Comparison of ENCODE assay signal across 8 cellular contexts in the genomic region with DNA sequence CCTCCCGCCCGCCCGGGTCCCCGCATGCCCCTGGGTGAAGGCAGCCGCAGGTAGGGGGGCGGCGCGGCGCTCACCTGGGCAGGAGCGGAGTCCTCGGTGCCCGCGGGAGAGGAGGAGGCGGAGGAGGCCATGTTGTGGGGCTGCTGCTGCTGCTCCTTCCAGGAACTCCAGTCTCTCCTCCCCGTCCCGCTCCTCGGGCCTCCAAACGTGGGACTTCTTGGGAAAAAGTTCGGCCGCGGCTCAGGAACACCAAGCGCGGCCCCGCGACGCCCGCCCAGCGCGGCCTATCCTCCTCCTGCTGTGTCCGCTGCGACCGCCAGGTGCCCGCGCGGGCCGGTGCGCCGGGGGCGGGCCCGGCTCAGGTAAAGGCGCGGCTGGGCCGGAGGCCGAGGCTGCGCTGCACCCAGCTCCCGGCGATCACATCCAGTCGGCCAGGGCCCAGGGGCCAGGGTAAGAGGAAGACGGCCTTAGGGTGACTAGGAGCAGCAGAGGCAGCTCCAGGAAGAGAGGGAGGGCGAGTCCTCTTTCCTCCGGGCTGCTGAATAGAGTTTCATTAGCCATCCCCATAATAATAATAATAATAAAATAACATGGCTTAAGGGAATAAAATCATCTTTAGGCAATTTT. TPM values are rescaled to one million over a fixed set of nuclear protein-coding genes. Genes with fewer than 3 reads are reported as not detected.
DNase-seq lines count a peak whose midpoint lies in the region; ATAC-seq, FAIRE-seq and TF ChIP-seq lines count a peak whose summit lies in the region.

No MANE protein-coding gene starts in this region.

- WGBS in HepG2 (ENCODE audit: low lambda C conversion rate) = 8% methylated on average over 16 of the region's 51 CpGs

- POLR2A ChIA-PET in HepG2 (lab: Yijun Ruan, JAX) = no interaction called here

- H3K79me2 ChIP-seq in HepG2 (ENCODE audit: insufficient read depth, low read length) = no peaks in the 10 kb centered on the region

- H3K4me1 Mint-ChIP-seq in T-helper 2 cell treated with Interferon-gamma antibody and Interleukin-4, amounts not matched to agents 5 μg/mL and 100 μg/mL, for 36 hours (ENCODE audit: low read depth) = peaks cover 37% of the 10 kb centered on the region
- H3K4me1 Mint-ChIP-seq in stimulated activated effector memory CD8-positive, alpha-beta T cell treated with anti-CD3 and anti-CD28 coated beads, Interleukin-12 subunit alpha, Interleukin-12 subunit beta, amount 100 ng/mL, for 72 hours = peaks cover 20% of the 10 kb centered on the region

- TF ChIP-seq CTCF in AG10803 (conservative IDR thresholded peaks at IDR 0.05; ENCODE audit: low read length) (no peak), HepG2 (CRISPR knock-in tag; IDR thresholded peaks at IDR 0.05) (peak; percentile 20; the same call in 1 of the 2 replicates)

- H3K27ac Mint-ChIP-seq in T-helper 2 cell treated with Interferon-gamma antibody and Interleukin-4, amounts not matched to agents 5 μg/mL and 100 μg/mL, for 36 hours = no peak overlapping the region
- H3K27ac Mint-ChIP-seq in stimulated activated effector memory CD8-positive, alpha-beta T cell treated with anti-CD3 and anti-CD28 coated beads, Interleukin-12 subunit alpha, Interleukin-12 subunit beta, amount 100 ng/mL, for 72 hours = no peak overlapping the region

- H3K9me3 ChIP-seq in HepG2 (ENCODE audit: low read length) = no peaks in the 10 kb centered on the region

- BruUV-seq in HepG2 (replicated peaks; lab: Mats Ljungman, UMichigan) = no TSS peak

- H3K27ac ChIP-seq in HepG2 (ENCODE audit: extremely low read length, insufficient read depth, low read length) = no peak overlapping the region

- in situ Hi-C loops in HepG2 (cut with HindIII; ENCODE audit: extremely low pct_ligation_motif_present, low pct_unique_long_range_greater_than_20kb) = no loop called here

- peak overlapping the region; percentile 75 for H3K4me2 ChIP-seq in HepG2 (ENCODE audit: low read depth, low read length)

- intact Hi-C loops in HepG2 (cut with micrococcal nuclease; ENCODE audit: unreplicated experiment) = no loop called here

- CTCF ChIA-PET in HepG2 (lab: Yijun Ruan, JAX; ENCODE audit: low intra/inter-chr PET ratio, low total read pairs) = no interaction called here

- H3K4me3 ChIP-seq in AG10803 (ENCODE audit: low read length) = peak overlapping the region; percentile 49
- H3K4me3 ChIP-seq in HepG2 (replicated peaks in 1 of 3; ENCODE audit: insufficient read depth in 1 of 3, low read depth in 2 of 3, low read length in 3 of 3) = peak overlapping the region; percentile 44 to 76 (median 49)

- TF ChIP-seq EP300 in HepG2 (IDR thresholded peaks at IDR 0.05; ENCODE audit: low read depth in 2 of 2, low read length in 2 of 2) = no peak
- TF ChIP-seq EP300 in HepG2 (CRISPR knock-in tag; IDR thresholded peaks at IDR 0.05; ENCODE audit: borderline replicate concordance) = no peak

- peaks cover 13% of the 10 kb centered on the region for H3K27me3 Mint-ChIP-seq in T-helper 2 cell treated with Interferon-gamma antibody and Interleukin-4, amounts not matched to agents 5 μg/mL and 100 μg/mL, for 36 hours (ENCODE audit: low read depth)

- peak overlapping the region; percentile 65 for H3K4me3 Mint-ChIP-seq in T-helper 2 cell treated with Interferon-gamma antibody and Interleukin-4, amounts not matched to agents 5 μg/mL and 100 μg/mL, for 36 hours
- peak overlapping the region; percentile 78 for H3K4me3 Mint-ChIP-seq in stimulated activated effector memory CD8-positive, alpha-beta T cell treated with anti-CD3 and anti-CD28 coated beads, Interleukin-12 subunit alpha, Interleukin-12 subunit beta, amount 100 ng/mL, for 72 hours

- no peaks in the 10 kb centered on the region for H3K9me3 Mint-ChIP-seq in T-helper 2 cell treated with Interferon-gamma antibody and Interleukin-4, amounts not matched to agents 5 μg/mL and 100 μg/mL, for 36 hours
- no peaks in the 10 kb centered on the region for H3K9me3 Mint-ChIP-seq in stimulated activated effector memory CD8-positive, alpha-beta T cell treated with anti-CD3 and anti-CD28 coated beads, Interleukin-12 subunit alpha, Interleukin-12 subunit beta, amount 100 ng/mL, for 72 hours

- H2AFZ ChIP-seq in HepG2 (ENCODE audit: low read length) = peak overlapping the region; percentile 34

- ATAC-seq in GM19023 (IDR thresholded peaks at IDR 0.05; ENCODE audit: unreplicated experiment) (peak; percentile 61), HG03280 (IDR thresholded peaks at IDR 0.05; ENCODE audit: unreplicated experiment) (peak; percentile 67), HepG2 (peak; percentile 99)
- ATAC-seq in stimulated activated effector memory CD8-positive, alpha-beta T cell treated with anti-CD3 and anti-CD28 coated beads, Interleukin-12 subunit alpha, Interleukin-12 subunit beta, amount 100 ng/mL, for 72 hours = peak; percentile 81

- no peak overlapping the region for H3K9ac ChIP-seq in HepG2 (ENCODE audit: insufficient read depth, low read depth, low read length)

- peaks cover 4 to 51% of the 10 kb centered on the region in 2 experiments for H3K27me3 ChIP-seq in HepG2 (ENCODE audit: control insufficient read depth in 1 of 2, insufficient read depth in 2 of 2, low read length in 2 of 2)

- no peaks in the 10 kb centered on the region for H3K36me3 ChIP-seq in HepG2 (replicated peaks in 1 of 2; ENCODE audit: control insufficient read depth in 1 of 2, insufficient read depth in 2 of 2, low read length in 2 of 2)

- TF ChIP-seq POLR2A in HepG2 (IDR thresholded peaks at IDR 0.05; ENCODE audit: insufficient read depth in 1 of 2, low read depth in 2 of 2, low read length in 2 of 2) = no peak

- no peaks in the 10 kb centered on the region for H4K20me1 ChIP-seq in HepG2 (ENCODE audit: insufficient read depth, low read length)

- no peak for DNase-seq in AG10803 (ENCODE audit: low read depth)
- DNase-seq in T-helper 2 cell treated with Interferon-gamma antibody and Interleukin-4, amounts not matched to agents 5 μg/mL and 100 μg/mL, for 36 hours (ENCODE audit: low spot score) = peak; percentile 23
- DNase-seq in central memory CD4-positive, alpha-beta T cell = peak; percentile 56
- DNase-seq in HepG2 (ENCODE audit: low spot score) = no peak
- DNase-seq in stimulated activated effector memory CD8-positive, alpha-beta T cell treated with anti-CD3 and anti-CD28 coated beads, Interleukin-12 subunit alpha, Interleukin-12 subunit beta, amount 100 ng/mL, for 72 hours (ENCODE audit: low spot score in 2 of 2) = peak; percentile 24 to 64
- DNase-seq in Kasumi-1 (lab: John Stamatoyannopoulos, UW) = no peak

- peaks cover 8% of the 10 kb centered on the region for H3K4me1 ChIP-seq in HepG2 (ENCODE audit: insufficient read depth, low read length)

- no peak for FAIRE-seq in HepG2 (lab: Jason Lieb, UNC)

- no peak for TF ChIP-seq RAD21 in HepG2 (CRISPR knock-in tag; IDR thresholded peaks at IDR 0.05)

- H3K36me3 Mint-ChIP-seq in T-helper 2 cell treated with Interferon-gamma antibody and Interleukin-4, amounts not matched to agents 5 μg/mL and 100 μg/mL, for 36 hours (ENCODE audit: low read depth) = no peaks in the 10 kb centered on the region
- H3K36me3 Mint-ChIP-seq in stimulated activated effector memory CD8-positive, alpha-beta T cell treated with anti-CD3 and anti-CD28 coated beads, Interleukin-12 subunit alpha, Interleukin-12 subunit beta, amount 100 ng/mL, for 72 hours = no peaks in the 10 kb centered on the region

TF ChIP-seq in HepG2, 621 proteins besides CTCF, POLR2A, EP300 and RAD21 (continues in another document):
- peak; percentile 54; the same call in 1 of the 2 replicates for TF ChIP-seq ZFX (CRISPR knock-in tag; IDR thresholded peaks at IDR 0.05; ENCODE audit: low read depth)

RNA-seq across cellular contexts. Expression of gene CDK1, which starts 45.0 kb away (rescaled TPM):
- total RNA-seq in HepG2 (2016; rRNA removed; fragmentation: Illumina TruSeq; extraction: Trizol) = 132 and 221 TPM in 2 replicates
- 25.7 and 32.5 TPM in 2 replicates for total RNA-seq in HepG2 (2016; cell fraction: cytosol; rRNA removed; fragmentation: Illumina TruSeq; extraction: Trizol; ENCODE audit: low read depth)
- 132 and 217 TPM in 2 replicates for total RNA-seq in HepG2 (2016; cell fraction: insoluble cytoplasmic fraction; rRNA removed; fragmentation: Illumina TruSeq; extraction: Trizol)
- total RNA-seq in HepG2 (2016; cell fraction: membrane; rRNA removed; fragmentation: Illumina TruSeq; extraction: Trizol) = 45.2 and 55.5 TPM in 2 replicates
- 113 and 116 TPM in 2 replicates for total RNA-seq in HepG2 (2016; cell fraction: nucleus; rRNA removed; fragmentation: Illumina TruSeq; extraction: Trizol)
- 23.1 and 42.6 TPM in 2 replicates for polyA plus RNA-seq in HepG2 (2011; rRNA removed)
- polyA plus RNA-seq in HepG2 (2011; cell fraction: cytosol; rRNA removed) = 12.9 and 15.9 TPM in 2 replicates
- 23.4 and 24.8 TPM in 2 replicates for polyA plus RNA-seq in HepG2 (2011; cell fraction: nucleus; rRNA removed)
- polyA plus RNA-seq in HepG2 (2012) = 20.0 and 41.3 TPM in 2 replicates
- 7.5 and 9.0 TPM in 2 replicates for polyA plus RNA-seq in HepG2 (2016; cell fraction: cytosol; fragmentation: Illumina TruSeq; extraction: Trizol; ENCODE audit: low read depth)
- polyA plus RNA-seq in HepG2 (2016; cell fraction: insoluble cytoplasmic fraction; fragmentation: Illumina TruSeq; extraction: Trizol; ENCODE audit: low read depth) = 154 and 181 TPM in 2 replicates
- 17.0 and 17.2 TPM in 2 replicates for polyA plus RNA-seq in HepG2 (2016; cell fraction: membrane; fragmentation: Illumina TruSeq; extraction: Trizol; ENCODE audit: low read depth)
- polyA plus RNA-seq in HepG2 (2016; cell fraction: nucleus; fragmentation: Illumina TruSeq; extraction: Trizol; ENCODE audit: insufficient read depth, low read depth) = 177 and 183 TPM in 2 replicates
- polyA minus RNA-seq in HepG2 (2011; rRNA and poly(A)+ RNA removed; ENCODE audit: low replicate concordance) = 6.0 and 23.9 TPM in 2 replicates
- polyA minus RNA-seq in HepG2 (2011; cell fraction: cytosol; rRNA and poly(A)+ RNA removed) = 9.6 and 14.5 TPM in 2 replicates
- polyA minus RNA-seq in HepG2 (2011; cell fraction: nucleus; rRNA and poly(A)+ RNA removed) = 33.8 and 62.3 TPM in 2 replicates

Comparison
In these comparisons a context has a peak if more than half of its experiments do, and no peak if none do; other contexts are left out.
1. DNase-seq: peak in T-helper 2 cell treated with Interferon-gamma antibody and Interleukin-4, amounts not matched to agents 5 μg/mL and 100 μg/mL, for 36 hours (single experiment), central memory CD4-positive, alpha-beta T cell (single experiment) and stimulated activated effector memory CD8-positive, alpha-beta T cell treated with anti-CD3 and anti-CD28 coated beads, Interleukin-12 subunit alpha, Interleukin-12 subunit beta, amount 100 ng/mL, for 72 hours (2 of 2); none in AG10803 (single experiment), HepG2 (single experiment) and Kasumi-1 (0 of 2).
2. Peak in every context shown above with its lines, with median percentiles within 50 percentile points of each other: ATAC-seq.